In genomic region chr17:66450008-66450856, GRCh38 we compare ENCODE assay signal across 16 cellular contexts.
DNase-seq lines count a peak whose midpoint lies in the region; ATAC-seq, FAIRE-seq and TF ChIP-seq lines count a peak whose summit lies in the region.
"Had no signal": no experiment of that assay in that cellular context is flagged by ENCODE, and none has a peak within 500 bp of the region (broad histone marks: within the 10 kb centered on the region; RNA-seq: fewer than 3 reads in every experiment).

No MANE protein-coding gene starts in this region.

- H3K9me3 ChIP-seq in BLaER1 treated with 17β-estradiol and CSF1 and Interleukin-3, amounts not matched to agents 10 nM and 100 nM (replicated peaks in 1 of 11), result peaks cover 8 to 30% (median 14%) of the 10 kb centered on the region in 11 experiments

- CTCF ChIA-PET in Calu3 (lab: Charles Lee) (no interaction called here), WTC11 (lab: Charles Lee) (no interaction called here)

- peak overlapping the region; percentile 23 for H3K27ac Mint-ChIP-seq in Calu3 (ENCODE audit: unreplicated experiment)
- peak overlapping the region; percentile 63 for H3K27ac Mint-ChIP-seq in WTC11
- no peak overlapping the region for H3K27ac Mint-ChIP-seq in stimulated activated effector memory CD8-positive, alpha-beta T cell treated with anti-CD3 and anti-CD28 coated beads, Interleukin-12 subunit alpha, Interleukin-12 subunit beta, amount 100 ng/mL, for 72 hours
- H3K27ac Mint-ChIP-seq: type B pancreatic cell had no signal

- TF ChIP-seq CTCF in Calu3 (IDR thresholded peaks at IDR 0.05; ENCODE audit: unreplicated experiment), result no peak
- TF ChIP-seq CTCF in WTC11 (IDR thresholded peaks at IDR 0.05), result no peak
- no peak for TF ChIP-seq CTCF in omental fat pad (IDR thresholded peaks at IDR 0.05)

- H3K36me3 ChIP-seq in BLaER1 treated with 17β-estradiol and CSF1 and Interleukin-3, amounts not matched to agents 10 nM and 100 nM, result peaks cover 0 to 32% (median 2%) of the 10 kb centered on the region in 11 experiments; a peak in 9 of 22 replicates

- H3K4me2 ChIP-seq in BLaER1 treated with 17β-estradiol and CSF1 and Interleukin-3, amounts not matched to agents 10 nM and 100 nM, result peak overlapping the region; percentile 38 to 69 (median 55)

- DNase-seq in Calu3 (no peak), WTC11 (ENCODE audit: low spot score) (no peak), iPS-NIHi7 (ENCODE audit: extremely low spot score) (peak; percentile 28), omental fat pad (ENCODE audit: low spot score) (no peak), GM12891 (ENCODE audit: insufficient read length, low spot score) (no peak)
- no peak for DNase-seq in stimulated activated effector memory CD8-positive, alpha-beta T cell treated with anti-CD3 and anti-CD28 coated beads, Interleukin-12 subunit alpha, Interleukin-12 subunit beta, amount 100 ng/mL, for 72 hours (ENCODE audit: low spot score in 2 of 2)
- DNase-seq: activated CD4-positive, CD25-positive, alpha-beta regulatory T cell; activated CD8-positive, alpha-beta memory T cell treated with anti-CD3 and anti-CD28 coated beads, Interleukin-2, amount 50 U/mL, for 4 hours; aorta; Kasumi-1; stimulated activated CD4-positive, alpha-beta T cell treated with anti-CD3 and anti-CD28 coated beads, Interleukin-4, amount 100 ng/mL, for 4 hours; SW 1271 had no signal

- POLR2A ChIA-PET in WTC11 (lab: Charles Lee), result interaction anchor here (1.0 kb wide), 1 partner anchor 9 kb away, joined by 3 read pairs; no protein-coding TSS in a partner anchor

- peaks cover 5% of the 10 kb centered on the region for H3K36me3 Mint-ChIP-seq in Calu3 (ENCODE audit: insufficient read depth, unreplicated experiment)
- no peaks in the 10 kb centered on the region for H3K36me3 Mint-ChIP-seq in WTC11
- H3K36me3 Mint-ChIP-seq in stimulated activated effector memory CD8-positive, alpha-beta T cell treated with anti-CD3 and anti-CD28 coated beads, Interleukin-12 subunit alpha, Interleukin-12 subunit beta, amount 100 ng/mL, for 72 hours, result no peaks in the 10 kb centered on the region
- H3K36me3 Mint-ChIP-seq: type B pancreatic cell had no signal

- no TSS peak for BruUV-seq in Calu3 (replicated peaks; lab: Mats Ljungman, UMichigan)

- H3K4me3 Mint-ChIP-seq in Calu3 (ENCODE audit: low read depth, unreplicated experiment) (no peak overlapping the region), WTC11 (peak overlapping the region; percentile 4; the same call in 1 of the 2 replicates)
- no peak overlapping the region for H3K4me3 Mint-ChIP-seq in stimulated activated effector memory CD8-positive, alpha-beta T cell treated with anti-CD3 and anti-CD28 coated beads, Interleukin-12 subunit alpha, Interleukin-12 subunit beta, amount 100 ng/mL, for 72 hours
- H3K4me3 Mint-ChIP-seq: CD14-positive monocyte, type B pancreatic cell had no signal

- no peak overlapping the region for H3K27ac ChIP-seq in BLaER1 treated with 17β-estradiol and CSF1 and Interleukin-3, amounts not matched to agents 10 nM and 100 nM

- H3K9me3 Mint-ChIP-seq in Calu3 (ENCODE audit: low read depth, unreplicated experiment), result no peaks in the 10 kb centered on the region
- H3K9me3 Mint-ChIP-seq in WTC11, result no peaks in the 10 kb centered on the region
- no peaks in the 10 kb centered on the region for H3K9me3 Mint-ChIP-seq in stimulated activated effector memory CD8-positive, alpha-beta T cell treated with anti-CD3 and anti-CD28 coated beads, Interleukin-12 subunit alpha, Interleukin-12 subunit beta, amount 100 ng/mL, for 72 hours

- peaks cover 38 to 70% (median 41%) of the 10 kb centered on the region in 10 experiments for H3K4me1 ChIP-seq in BLaER1 treated with 17β-estradiol and CSF1 and Interleukin-3, amounts not matched to agents 10 nM and 100 nM

- FAIRE-seq in GM12891 (lab: Jason Lieb, UNC), result no peak

- no peak overlapping the region for H3K9ac ChIP-seq in BLaER1 treated with 17β-estradiol and CSF1 and Interleukin-3, amounts not matched to agents 10 nM and 100 nM

- ATAC-seq in WTC11 (peak; percentile 35), omental fat pad (ENCODE audit: low FRiP score) (no peak)
- ATAC-seq in stimulated activated effector memory CD8-positive, alpha-beta T cell treated with anti-CD3 and anti-CD28 coated beads, Interleukin-12 subunit alpha, Interleukin-12 subunit beta, amount 100 ng/mL, for 72 hours, result no peak
- ATAC-seq: left lobe of liver had no signal

- no peak for TF ChIP-seq POLR2A in GM12891 (IDR thresholded peaks at IDR 0.05; ENCODE audit: low read depth, low read length)

- peaks cover 82% of the 10 kb centered on the region for H3K4me1 Mint-ChIP-seq in Calu3 (ENCODE audit: low read depth, unreplicated experiment)
- H3K4me1 Mint-ChIP-seq in WTC11, result peaks cover 60% of the 10 kb centered on the region
- H3K4me1 Mint-ChIP-seq in stimulated activated effector memory CD8-positive, alpha-beta T cell treated with anti-CD3 and anti-CD28 coated beads, Interleukin-12 subunit alpha, Interleukin-12 subunit beta, amount 100 ng/mL, for 72 hours, result peaks cover 22% of the 10 kb centered on the region

- peaks cover 0 to 30% (median 0%) of the 10 kb centered on the region in 11 experiments; a peak in 4 of 22 replicates for H4K20me1 ChIP-seq in BLaER1 treated with 17β-estradiol and CSF1 and Interleukin-3, amounts not matched to agents 10 nM and 100 nM

- H3K27me3 Mint-ChIP-seq in Calu3 (ENCODE audit: unreplicated experiment) (no peaks in the 10 kb centered on the region), WTC11 (ENCODE audit: low read depth) (no peaks in the 10 kb centered on the region)

- intact Hi-C loops in Calu3 (cut with micrococcal nuclease; ENCODE audit: unreplicated experiment), result no loop called here

- no peaks in the 10 kb centered on the region for H3K27me3 ChIP-seq in BLaER1 treated with 17β-estradiol and CSF1 and Interleukin-3, amounts not matched to agents 10 nM and 100 nM

- no peak overlapping the region for H3K4me3 ChIP-seq in BLaER1 treated with 17β-estradiol and CSF1 and Interleukin-3, amounts not matched to agents 10 nM and 100 nM

TF ChIP-seq in WTC11, 78 proteins besides CTCF, POLR2A, EP300 and RAD21:
- no peak for TF ChIP-seq E2F5 (CRISPR knock-in tag; IDR thresholded peaks at IDR 0.05)
- TF ChIP-seq PRRX2 (CRISPR knock-in tag; IDR thresholded peaks at IDR 0.05), result no peak
- no peak for TF ChIP-seq ZBTB43 (CRISPR knock-in tag; IDR thresholded peaks at IDR 0.05)
- TF ChIP-seq ZNF121 (CRISPR knock-in tag; IDR thresholded peaks at IDR 0.05), result peak; percentile 66; the same call in 1 of the 2 replicates
- TF ChIP-seq ETV6 (CRISPR knock-in tag; IDR thresholded peaks at IDR 0.05), result 0 out of 2 replicates have a peak, but pooled peaks have one; percentile 31
- TF ChIP-seq ZNF423 (CRISPR knock-in tag; IDR thresholded peaks at IDR 0.05), result peak; percentile 99

TF ChIP-seq in GM12891, 5 proteins besides CTCF, POLR2A, EP300 and RAD21:
- no peak for TF ChIP-seq PAX5 (IDR thresholded peaks at IDR 0.05; ENCODE audit: insufficient read depth, low read length, severe bottlenecking)
- TF ChIP-seq POU2F2 (IDR thresholded peaks at IDR 0.05; ENCODE audit: low read depth, low read length), result no peak
- TF ChIP-seq TAF1 (IDR thresholded peaks at IDR 0.05; ENCODE audit: low read depth, low read length), result no peak
- TF ChIP-seq POLR2AphosphoS5 (IDR thresholded peaks at IDR 0.05; ENCODE audit: low read depth, low read length), result no peak
